Comparison of ENCODE assay signal across 1 cellular context in the genomic region with DNA sequence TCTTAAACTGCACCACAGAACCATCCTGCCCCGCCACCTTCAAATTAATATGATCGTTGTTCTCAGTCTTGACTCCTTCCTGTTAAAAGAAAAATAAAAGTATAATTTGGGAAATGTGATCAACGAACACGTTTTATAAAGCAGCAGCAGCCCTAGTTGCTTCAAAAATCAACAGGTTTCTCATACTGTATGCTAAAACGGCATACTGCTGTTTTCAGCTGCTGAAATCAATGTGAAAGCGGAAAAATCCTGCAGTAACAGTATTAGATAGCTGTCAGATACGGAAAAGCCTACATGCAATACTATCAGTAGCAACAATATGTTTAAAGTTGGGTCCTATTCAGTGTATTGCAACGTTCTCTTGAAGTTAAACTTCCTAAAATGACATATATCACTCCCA.
TF ChIP-seq lines count a peak whose summit lies in the region.

No MANE protein-coding gene starts in this region.

TF ChIP-seq in GM12878, 131 proteins besides CTCF, POLR2A, EP300 and RAD21:
- TF ChIP-seq STAT3 (IDR thresholded peaks at IDR 0.05; ENCODE audit: low read depth, low read length) (no peak), SREBF1 (IDR thresholded peaks at IDR 0.05; ENCODE audit: low read length) (no peak)
TF ChIP-seq in GM12878: peak in this region for 0.
